In the genomic region with DNA sequence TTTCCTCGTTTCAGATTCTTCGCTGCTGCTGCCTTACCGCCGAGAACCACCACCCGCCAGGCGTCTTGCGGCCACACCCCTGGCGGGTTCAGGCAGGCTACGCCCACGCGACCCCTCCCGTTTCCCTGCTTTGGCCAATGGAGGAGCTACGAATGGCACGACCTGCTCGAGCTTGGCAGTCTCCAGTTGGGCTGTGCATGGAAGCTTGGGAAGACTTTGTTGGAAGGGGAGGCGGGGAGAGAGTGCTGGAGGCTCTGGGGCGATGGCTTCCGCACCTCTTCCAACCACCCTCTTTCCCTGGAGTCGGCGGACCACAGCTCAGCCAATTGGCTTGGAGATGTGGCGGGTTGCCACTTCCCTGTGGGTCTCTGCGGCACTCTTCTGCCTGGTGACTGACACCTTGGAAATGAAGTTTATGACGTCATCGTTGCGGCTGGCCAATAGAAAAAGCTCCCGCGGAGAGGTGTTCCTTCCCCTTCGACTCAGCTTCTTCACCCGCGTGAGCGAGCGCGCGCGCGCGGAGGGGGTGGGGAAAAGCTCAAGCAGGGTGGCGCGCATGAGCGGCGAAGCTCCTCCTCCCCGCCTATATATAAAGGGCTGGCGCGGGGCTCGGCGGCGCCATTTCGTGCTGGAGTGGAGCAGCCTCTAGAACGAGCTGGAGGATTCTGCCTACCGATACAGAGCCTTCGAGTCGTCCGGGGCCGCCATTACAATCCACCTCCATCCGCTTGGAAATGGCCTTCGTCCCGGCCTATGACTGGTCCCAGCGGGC, we compare ENCODE assay signal across 1 cellular context.
TF ChIP-seq lines count a peak whose summit lies in the region.

No MANE protein-coding gene starts in this region.

TF ChIP-seq in HepG2, 621 proteins besides CTCF, POLR2A, EP300 and RAD21 (continued from another document and continues in another):
- TF ChIP-seq, protein P1, sequence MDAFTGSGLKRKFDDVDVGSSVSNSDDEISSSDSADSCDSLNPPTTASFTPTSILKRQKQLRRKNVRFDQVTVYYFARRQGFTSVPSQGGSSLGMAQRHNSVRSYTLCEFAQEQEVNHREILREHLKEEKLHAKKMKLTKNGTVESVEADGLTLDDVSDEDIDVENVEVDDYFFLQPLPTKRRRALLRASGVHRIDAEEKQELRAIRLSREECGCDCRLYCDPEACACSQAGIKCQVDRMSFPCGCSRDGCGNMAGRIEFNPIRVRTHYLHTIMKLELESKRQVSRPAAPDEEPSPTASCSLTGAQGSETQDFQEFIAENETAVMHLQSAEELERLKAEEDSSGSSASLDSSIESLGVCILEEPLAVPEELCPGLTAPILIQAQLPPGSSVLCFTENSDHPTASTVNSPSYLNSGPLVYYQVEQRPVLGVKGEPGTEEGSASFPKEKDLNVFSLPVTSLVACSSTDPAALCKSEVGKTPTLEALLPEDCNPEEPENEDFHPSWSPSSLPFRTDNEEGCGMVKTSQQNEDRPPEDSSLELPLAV (CRISPR knock-in tag; conservative IDR thresholded peaks at IDR 0.05; ENCODE audit: low read depth) = no peak
- TF ChIP-seq, protein P2, sequence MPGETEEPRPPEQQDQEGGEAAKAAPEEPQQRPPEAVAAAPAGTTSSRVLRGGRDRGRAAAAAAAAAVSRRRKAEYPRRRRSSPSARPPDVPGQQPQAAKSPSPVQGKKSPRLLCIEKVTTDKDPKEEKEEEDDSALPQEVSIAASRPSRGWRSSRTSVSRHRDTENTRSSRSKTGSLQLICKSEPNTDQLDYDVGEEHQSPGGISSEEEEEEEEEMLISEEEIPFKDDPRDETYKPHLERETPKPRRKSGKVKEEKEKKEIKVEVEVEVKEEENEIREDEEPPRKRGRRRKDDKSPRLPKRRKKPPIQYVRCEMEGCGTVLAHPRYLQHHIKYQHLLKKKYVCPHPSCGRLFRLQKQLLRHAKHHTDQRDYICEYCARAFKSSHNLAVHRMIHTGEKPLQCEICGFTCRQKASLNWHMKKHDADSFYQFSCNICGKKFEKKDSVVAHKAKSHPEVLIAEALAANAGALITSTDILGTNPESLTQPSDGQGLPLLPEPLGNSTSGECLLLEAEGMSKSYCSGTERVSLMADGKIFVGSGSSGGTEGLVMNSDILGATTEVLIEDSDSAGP (CRISPR knock-in tag; IDR thresholded peaks at IDR 0.05; ENCODE audit: borderline replicate concordance) = peak; percentile 63; the same call in 1 of the 2 replicates
- no peak for TF ChIP-seq ZNF382 (CRISPR knock-in tag; IDR thresholded peaks at IDR 0.05; ENCODE audit: borderline replicate concordance)
- TF ChIP-seq, protein P3, sequence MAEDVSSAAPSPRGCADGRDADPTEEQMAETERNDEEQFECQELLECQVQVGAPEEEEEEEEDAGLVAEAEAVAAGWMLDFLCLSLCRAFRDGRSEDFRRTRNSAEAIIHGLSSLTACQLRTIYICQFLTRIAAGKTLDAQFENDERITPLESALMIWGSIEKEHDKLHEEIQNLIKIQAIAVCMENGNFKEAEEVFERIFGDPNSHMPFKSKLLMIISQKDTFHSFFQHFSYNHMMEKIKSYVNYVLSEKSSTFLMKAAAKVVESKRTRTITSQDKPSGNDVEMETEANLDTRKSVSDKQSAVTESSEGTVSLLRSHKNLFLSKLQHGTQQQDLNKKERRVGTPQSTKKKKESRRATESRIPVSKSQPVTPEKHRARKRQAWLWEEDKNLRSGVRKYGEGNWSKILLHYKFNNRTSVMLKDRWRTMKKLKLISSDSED (CRISPR knock-in tag; IDR thresholded peaks at IDR 0.05) = no peak
- peak; percentile 93 for TF ChIP-seq FOXC1 (CRISPR knock-in tag; IDR thresholded peaks at IDR 0.05; ENCODE audit: borderline replicate concordance)
- TF ChIP-seq MZF1 (CRISPR knock-in tag; IDR thresholded peaks at IDR 0.05; ENCODE audit: borderline replicate concordance) = no peak
- TF ChIP-seq HOXA3 (CRISPR knock-in tag; IDR thresholded peaks at IDR 0.05) = peak; percentile 88
- peak; percentile 54; the same call in 1 of the 2 replicates for TF ChIP-seq ZNF234 (CRISPR knock-in tag; conservative IDR thresholded peaks at IDR 0.05)
- no peak for TF ChIP-seq ZKSCAN1 (IDR thresholded peaks at IDR 0.05; ENCODE audit: low read length)
- no peak for TF ChIP-seq TCF7 (IDR thresholded peaks at IDR 0.05; ENCODE audit: low read depth)
- TF ChIP-seq FLYWCH1 (CRISPR knock-in tag; IDR thresholded peaks at IDR 0.05) = 0 out of 2 replicates have a peak, but pooled peaks have one; percentile 60
- TF ChIP-seq ATF1 (CRISPR knock-in tag; IDR thresholded peaks at IDR 0.05) = peak; percentile 91
- TF ChIP-seq ZNF264 (CRISPR knock-in tag; IDR thresholded peaks at IDR 0.05) = peak; percentile 64
- peak; percentile 48 for TF ChIP-seq BORCS8-MEF2B (CRISPR knock-in tag; IDR thresholded peaks at IDR 0.05)
- TF ChIP-seq HBP1 (CRISPR knock-in tag; IDR thresholded peaks at IDR 0.05; ENCODE audit: low read depth) = peak; percentile 84
- peak; percentile 51; the same call in 1 of the 2 replicates for TF ChIP-seq GATAD2A (CRISPR knock-in tag; IDR thresholded peaks at IDR 0.05)
- peak; percentile 86 for TF ChIP-seq ZNF737 (CRISPR knock-in tag; IDR thresholded peaks at IDR 0.05; ENCODE audit: borderline replicate concordance)
- TF ChIP-seq, protein P4, sequence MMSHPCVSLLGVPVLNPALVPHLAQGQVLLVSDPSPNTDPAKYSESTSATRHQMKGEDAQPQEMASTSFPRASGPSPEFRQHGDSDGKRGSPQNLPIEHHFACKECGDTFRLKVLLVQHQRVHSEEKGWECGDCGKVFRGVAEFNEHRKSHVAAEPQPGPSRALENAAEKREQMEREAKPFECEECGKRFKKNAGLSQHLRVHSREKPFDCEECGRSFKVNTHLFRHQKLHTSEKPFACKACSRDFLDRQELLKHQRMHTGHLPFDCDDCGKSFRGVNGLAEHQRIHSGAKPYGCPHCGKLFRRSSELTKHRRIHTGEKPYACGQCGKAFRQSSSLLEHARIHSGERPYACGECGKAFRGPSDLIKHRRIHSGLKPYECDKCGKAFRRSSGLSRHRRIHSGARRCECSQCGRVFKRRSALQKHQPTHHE (CRISPR knock-in tag; IDR thresholded peaks at IDR 0.05; ENCODE audit: borderline replicate concordance) = peak; percentile 96
- no peak for TF ChIP-seq ZNF460 (CRISPR knock-in tag; IDR thresholded peaks at IDR 0.05; ENCODE audit: borderline replicate concordance)
- TF ChIP-seq ISX (CRISPR knock-in tag; conservative IDR thresholded peaks at IDR 0.05) = no peak
- TF ChIP-seq SP1 (IDR thresholded peaks at IDR 0.05) = no peak
- peak; percentile 64 for TF ChIP-seq SP1 (CRISPR knock-in tag; IDR thresholded peaks at IDR 0.05)
- TF ChIP-seq PHF5A (CRISPR knock-in tag; IDR thresholded peaks at IDR 0.05; ENCODE audit: low read depth, unreplicated experiment) = peak; percentile 51
- TF ChIP-seq, protein P5, sequence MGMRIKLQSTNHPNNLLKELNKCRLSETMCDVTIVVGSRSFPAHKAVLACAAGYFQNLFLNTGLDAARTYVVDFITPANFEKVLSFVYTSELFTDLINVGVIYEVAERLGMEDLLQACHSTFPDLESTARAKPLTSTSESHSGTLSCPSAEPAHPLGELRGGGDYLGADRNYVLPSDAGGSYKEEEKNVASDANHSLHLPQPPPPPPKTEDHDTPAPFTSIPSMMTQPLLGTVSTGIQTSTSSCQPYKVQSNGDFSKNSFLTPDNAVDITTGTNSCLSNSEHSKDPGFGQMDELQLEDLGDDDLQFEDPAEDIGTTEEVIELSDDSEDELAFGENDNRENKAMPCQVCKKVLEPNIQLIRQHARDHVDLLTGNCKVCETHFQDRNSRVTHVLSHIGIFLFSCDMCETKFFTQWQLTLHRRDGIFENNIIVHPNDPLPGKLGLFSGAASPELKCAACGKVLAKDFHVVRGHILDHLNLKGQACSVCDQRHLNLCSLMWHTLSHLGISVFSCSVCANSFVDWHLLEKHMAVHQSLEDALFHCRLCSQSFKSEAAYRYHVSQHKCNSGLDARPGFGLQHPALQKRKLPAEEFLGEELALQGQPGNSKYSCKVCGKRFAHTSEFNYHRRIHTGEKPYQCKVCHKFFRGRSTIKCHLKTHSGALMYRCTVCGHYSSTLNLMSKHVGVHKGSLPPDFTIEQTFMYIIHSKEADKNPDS (CRISPR knock-in tag; IDR thresholded peaks at IDR 0.05) = 0 out of 2 replicates have a peak, but pooled peaks have one; percentile 25
- TF ChIP-seq, protein P6, sequence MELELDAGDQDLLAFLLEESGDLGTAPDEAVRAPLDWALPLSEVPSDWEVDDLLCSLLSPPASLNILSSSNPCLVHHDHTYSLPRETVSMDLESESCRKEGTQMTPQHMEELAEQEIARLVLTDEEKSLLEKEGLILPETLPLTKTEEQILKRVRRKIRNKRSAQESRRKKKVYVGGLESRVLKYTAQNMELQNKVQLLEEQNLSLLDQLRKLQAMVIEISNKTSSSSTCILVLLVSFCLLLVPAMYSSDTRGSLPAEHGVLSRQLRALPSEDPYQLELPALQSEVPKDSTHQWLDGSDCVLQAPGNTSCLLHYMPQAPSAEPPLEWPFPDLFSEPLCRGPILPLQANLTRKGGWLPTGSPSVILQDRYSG (CRISPR knock-in tag; IDR thresholded peaks at IDR 0.05) = no peak; the same call in 1 of the 2 replicates
- TF ChIP-seq FOSL1 (CRISPR knock-in tag; IDR thresholded peaks at IDR 0.05; ENCODE audit: borderline replicate concordance) = peak; percentile 51; the same call in 1 of the 2 replicates
- TF ChIP-seq, protein P7, sequence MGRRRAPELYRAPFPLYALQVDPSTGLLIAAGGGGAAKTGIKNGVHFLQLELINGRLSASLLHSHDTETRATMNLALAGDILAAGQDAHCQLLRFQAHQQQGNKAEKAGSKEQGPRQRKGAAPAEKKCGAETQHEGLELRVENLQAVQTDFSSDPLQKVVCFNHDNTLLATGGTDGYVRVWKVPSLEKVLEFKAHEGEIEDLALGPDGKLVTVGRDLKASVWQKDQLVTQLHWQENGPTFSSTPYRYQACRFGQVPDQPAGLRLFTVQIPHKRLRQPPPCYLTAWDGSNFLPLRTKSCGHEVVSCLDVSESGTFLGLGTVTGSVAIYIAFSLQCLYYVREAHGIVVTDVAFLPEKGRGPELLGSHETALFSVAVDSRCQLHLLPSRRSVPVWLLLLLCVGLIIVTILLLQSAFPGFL (CRISPR knock-in tag; IDR thresholded peaks at IDR 0.05) = no peak; the same call in 1 of the 2 replicates
- no peak for TF ChIP-seq ZNF224 (CRISPR knock-in tag; IDR thresholded peaks at IDR 0.05)
- TF ChIP-seq TP53 (CRISPR knock-in tag; conservative IDR thresholded peaks at IDR 0.05) = no peak; the same call in none of the 2 replicates
- no peak for TF ChIP-seq DPF2 (CRISPR knock-in tag; IDR thresholded peaks at IDR 0.05; ENCODE audit: borderline replicate concordance, low read depth)
- TF ChIP-seq ZFP62 (CRISPR knock-in tag; IDR thresholded peaks at IDR 0.05) = no peak
- TF ChIP-seq, protein P8, sequence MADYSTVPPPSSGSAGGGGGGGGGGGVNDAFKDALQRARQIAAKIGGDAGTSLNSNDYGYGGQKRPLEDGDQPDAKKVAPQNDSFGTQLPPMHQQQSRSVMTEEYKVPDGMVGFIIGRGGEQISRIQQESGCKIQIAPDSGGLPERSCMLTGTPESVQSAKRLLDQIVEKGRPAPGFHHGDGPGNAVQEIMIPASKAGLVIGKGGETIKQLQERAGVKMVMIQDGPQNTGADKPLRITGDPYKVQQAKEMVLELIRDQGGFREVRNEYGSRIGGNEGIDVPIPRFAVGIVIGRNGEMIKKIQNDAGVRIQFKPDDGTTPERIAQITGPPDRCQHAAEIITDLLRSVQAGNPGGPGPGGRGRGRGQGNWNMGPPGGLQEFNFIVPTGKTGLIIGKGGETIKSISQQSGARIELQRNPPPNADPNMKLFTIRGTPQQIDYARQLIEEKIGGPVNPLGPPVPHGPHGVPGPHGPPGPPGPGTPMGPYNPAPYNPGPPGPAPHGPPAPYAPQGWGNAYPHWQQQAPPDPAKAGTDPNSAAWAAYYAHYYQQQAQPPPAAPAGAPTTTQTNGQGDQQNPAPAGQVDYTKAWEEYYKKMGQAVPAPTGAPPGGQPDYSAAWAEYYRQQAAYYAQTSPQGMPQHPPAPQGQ (CRISPR knock-in tag; IDR thresholded peaks at IDR 0.05; ENCODE audit: borderline replicate concordance) = no peak; the same call in 1 of the 2 replicates
- TF ChIP-seq, protein P9, sequence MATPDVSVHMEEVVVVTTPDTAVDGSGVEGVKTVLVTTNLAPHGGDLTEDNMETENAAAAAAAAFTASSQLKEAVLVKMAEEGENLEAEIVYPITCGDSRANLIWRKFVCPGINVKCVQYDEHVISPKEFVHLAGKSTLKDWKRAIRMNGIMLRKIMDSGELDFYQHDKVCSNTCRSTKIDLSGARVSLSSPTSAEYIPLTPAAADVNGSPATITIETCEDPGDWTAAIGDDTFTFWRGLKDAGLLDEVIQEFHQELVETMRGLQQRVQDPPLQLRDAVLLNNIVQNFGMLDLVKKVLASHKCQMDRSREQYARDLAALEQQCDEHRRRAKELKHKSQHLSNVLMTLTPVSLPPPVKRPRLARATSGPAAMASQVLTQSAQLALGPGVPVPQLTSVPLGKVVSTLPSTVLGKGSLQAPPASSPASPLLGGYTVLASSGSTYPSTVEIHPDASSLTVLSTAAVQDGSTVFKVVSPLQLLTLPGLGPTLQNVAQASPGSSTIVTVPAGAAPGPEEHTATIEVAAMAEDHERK (CRISPR knock-in tag; IDR thresholded peaks at IDR 0.05; ENCODE audit: low read depth) = 0 out of 2 replicates have a peak, but pooled peaks have one; percentile 38
- no peak for TF ChIP-seq ELF4 (CRISPR knock-in tag; IDR thresholded peaks at IDR 0.05; ENCODE audit: borderline replicate concordance)
- TF ChIP-seq, protein P10, sequence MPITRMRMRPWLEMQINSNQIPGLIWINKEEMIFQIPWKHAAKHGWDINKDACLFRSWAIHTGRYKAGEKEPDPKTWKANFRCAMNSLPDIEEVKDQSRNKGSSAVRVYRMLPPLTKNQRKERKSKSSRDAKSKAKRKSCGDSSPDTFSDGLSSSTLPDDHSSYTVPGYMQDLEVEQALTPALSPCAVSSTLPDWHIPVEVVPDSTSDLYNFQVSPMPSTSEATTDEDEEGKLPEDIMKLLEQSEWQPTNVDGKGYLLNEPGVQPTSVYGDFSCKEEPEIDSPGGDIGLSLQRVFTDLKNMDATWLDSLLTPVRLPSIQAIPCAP (CRISPR knock-in tag; IDR thresholded peaks at IDR 0.05; ENCODE audit: low read depth) = 0 out of 2 replicates have a peak, but pooled peaks have one; percentile 15
- TF ChIP-seq TSC22D2 (CRISPR knock-in tag; IDR thresholded peaks at IDR 0.05; ENCODE audit: borderline replicate concordance) = peak; percentile 89
- peak; percentile 89 for TF ChIP-seq NFYB (CRISPR knock-in tag; IDR thresholded peaks at IDR 0.05)
- TF ChIP-seq ZNF784 (CRISPR knock-in tag; IDR thresholded peaks at IDR 0.05; ENCODE audit: borderline replicate concordance) = 0 out of 2 replicates have a peak, but pooled peaks have one; percentile 61
